Comparison of ENCODE assay signal across 9 cellular contexts in genomic region chr18:9594782-9595181, GRCh38. TPM values are rescaled to one million over a fixed set of nuclear protein-coding genes. Genes with fewer than 3 reads are reported as not detected.
DNase-seq lines count a peak whose midpoint lies in the region; ATAC-seq and TF ChIP-seq lines count a peak whose summit lies in the region.
"Had no signal": no experiment of that assay in that cellular context is flagged by ENCODE, and none has a peak within 500 bp of the region (broad histone marks: within the 10 kb centered on the region; RNA-seq: fewer than 3 reads in every experiment).

No MANE protein-coding gene starts in this region.

- H3K36me3 ChIP-seq in colonic mucosa, result no peaks in the 10 kb centered on the region

- H3K4me3 ChIP-seq in colonic mucosa, result no peak overlapping the region

- no peak for TF ChIP-seq POLR2A in erythroblast (IDR thresholded peaks at IDR 0.05; ENCODE audit: low read length)

- peaks cover 8% of the 10 kb centered on the region for H3K4me1 ChIP-seq in colonic mucosa

- H3K9ac ChIP-seq in colonic mucosa (ENCODE audit: low read depth in 2 of 2, low read length in 2 of 2), result no peak overlapping the region

- DNase-seq in colonic mucosa (no peak), renal cortical epithelial cell (ENCODE audit: low read depth) (peak; percentile 47), NCI-H1092 (lab: John Stamatoyannopoulos, UW) (no peak), SW 1271 (lab: John Stamatoyannopoulos, UW) (no peak), erythroblast (lab: John Stamatoyannopoulos, UW) (no peak)
- no peak for DNase-seq in activated CD4-positive, alpha-beta T cell treated with anti-CD3 and anti-CD28 coated beads for 1 hour
- DNase-seq: naive thymus-derived CD8-positive, alpha-beta T cell had no signal

- H3K27ac ChIP-seq in colonic mucosa, result peak overlapping the region; percentile 30

- TF ChIP-seq CTCF in colonic mucosa (IDR thresholded peaks at IDR 0.05), result no peak

- ATAC-seq in GM19035 (IDR thresholded peaks at IDR 0.05; ENCODE audit: unreplicated experiment) (peak; percentile 53), HG02981 (IDR thresholded peaks at IDR 0.05; ENCODE audit: unreplicated experiment) (peak; percentile 74)
- ATAC-seq: naive thymus-derived CD8-positive, alpha-beta T cell had no signal

- no peaks in the 10 kb centered on the region for H3K27me3 ChIP-seq in colonic mucosa

- intact Hi-C loops in colonic mucosa (cut with DNase I), result no loop called here

- H3K9me3 ChIP-seq in colonic mucosa, result no peaks in the 10 kb centered on the region

RNA-seq across cellular contexts. Expression of gene PPP4R1, which starts 19.6 kb away (rescaled TPM):
- total RNA-seq in colonic mucosa, result 10 to 100 TPM; 52.5 to 77.5 TPM
- 152 and 166 TPM in 2 replicates for total RNA-seq in renal cortical epithelial cell
